In genomic region chr15:74955017-74955416, GRCh38 we compare ENCODE assay signal across 11 cellular contexts. TPM values are rescaled to one million over a fixed set of nuclear protein-coding genes. Genes with fewer than 3 reads are reported as not detected.
DNase-seq lines count a peak whose midpoint lies in the region; ATAC-seq and TF ChIP-seq lines count a peak whose summit lies in the region.
"Had no signal": no experiment of that assay in that cellular context is flagged by ENCODE, and none has a peak within 500 bp of the region (broad histone marks: within the 10 kb centered on the region; RNA-seq: fewer than 3 reads in every experiment).

No MANE protein-coding gene starts in this region.

- H3K9me3 Mint-ChIP-seq in activated T-helper 2 cell treated with anti-CD3 and anti-CD28 coated beads, Interferon-gamma antibody, Interleukin-2, Interleukin-4, amounts not matched to agents 10 μg/mL and 5 μg/mL and 100 μg/mL, durations not matched to agents 14 hours and 24 hours and 36 hours: no peaks in the 10 kb centered on the region
- H3K9me3 Mint-ChIP-seq in type B pancreatic cell: no peaks in the 10 kb centered on the region
- H3K9me3 Mint-ChIP-seq: T-helper 1 cell treated with Interleukin-12 subunit alpha and Interleukin-12 subunit beta and Interleukin-4 antibody, amounts not matched to agents 30 μg/mL and 1 μg/mL, for 36 hours had no signal

- H3K4me3 ChIP-seq in heart right ventricle (peak overlapping the region in 9 of 10 donors; percentile 13 to 83 (median 61)), iPS-18c (ENCODE audit: insufficient read depth, low read depth, low read length) (peak overlapping the region; percentile 74), mucosa of descending colon (no peak overlapping the region)

- ATAC-seq in heart right ventricle: no peak
- ATAC-seq in mucosa of descending colon: no peak

- peaks cover 0 to 44% (median 16%) of the 10 kb centered on the region in 7 donors for H3K27me3 ChIP-seq in heart right ventricle

- H3K27ac Mint-ChIP-seq in activated T-helper 2 cell treated with anti-CD3 and anti-CD28 coated beads, Interferon-gamma antibody, Interleukin-2, Interleukin-4, amounts not matched to agents 10 μg/mL and 5 μg/mL and 100 μg/mL, durations not matched to agents 14 hours and 24 hours and 36 hours: no peak overlapping the region
- no peak overlapping the region for H3K27ac Mint-ChIP-seq in type B pancreatic cell
- H3K27ac Mint-ChIP-seq: T-helper 1 cell treated with Interleukin-12 subunit alpha and Interleukin-12 subunit beta and Interleukin-4 antibody, amounts not matched to agents 30 μg/mL and 1 μg/mL, for 36 hours had no signal

- DNase-seq in heart right ventricle (no peak), cardiac septum (ENCODE audit: low spot score) (no peak), type B pancreatic cell (ENCODE audit: extremely low spot score, unreplicated experiment) (no peak), mucosa of descending colon (no peak), GDM1 (lab: John Stamatoyannopoulos, UW) (no peak)
- no peak for DNase-seq in activated T-helper 2 cell treated with anti-CD3 and anti-CD28 coated beads, Interferon-gamma antibody, Interleukin-2, Interleukin-4, amounts not matched to agents 10 μg/mL and 5 μg/mL and 100 μg/mL, durations not matched to agents 14 hours and 24 hours and 36 hours (ENCODE audit: low spot score)
- no peak for DNase-seq in stimulated activated naive CD4-positive, alpha-beta T cell (lab: John Stamatoyannopoulos, UW)
- DNase-seq: NCI-H1092 treated with DMSO at 0.1 percent for 48 hours; stimulated activated CD4-positive, alpha-beta T cell treated with anti-CD3 and anti-CD28 coated beads, Interleukin-4, amount 100 ng/mL, for 24 hours had no signal

- H3K27ac ChIP-seq in heart right ventricle: peak overlapping the region in 5 of 10 donors; percentile 16 to 85 (median 33)

- H3K9me3 ChIP-seq in heart right ventricle: no peaks in the 10 kb centered on the region
- H3K9me3 ChIP-seq in iPS-18c (ENCODE audit: control insufficient read depth, insufficient read depth, low read length): peaks cover 5% of the 10 kb centered on the region
- H3K9me3 ChIP-seq in mucosa of descending colon: no peaks in the 10 kb centered on the region

- intact Hi-C loops in heart right ventricle (cut with DNase I) (loop anchor here in 8 of 10 donors (5.0 to 10.0 kb wide), 4 partner anchors 247 to 580 kb away; partner anchors contain the start of gene C15orf39 (in 1 of the 8)), cardiac septum (cut with DNase I) (loop anchor here (5.0 kb wide), 1 partner anchor 247 kb away; the partner anchor contains the start of gene C15orf39), mucosa of descending colon (cut with DNase I, micrococcal nuclease) (no loop called here)
- intact Hi-C loops in activated T-helper 2 cell treated with anti-CD3 and anti-CD28 coated beads, Interferon-gamma antibody, Interleukin-2, Interleukin-4, amounts not matched to agents 10 μg/mL and 5 μg/mL and 100 μg/mL, durations not matched to agents 14 hours and 24 hours and 36 hours (cut with micrococcal nuclease): loop anchor here (5.0 kb wide), 2 partner anchors 67 to 168 kb away; partner anchors contain the start of gene PPCDC

- 63 to 68% methylated on average over 8 of the region's 8 CpGs for WGBS in heart right ventricle, 2 donors

- peaks cover 0 to 63% (median 36%) of the 10 kb centered on the region in 9 donors for H3K4me1 ChIP-seq in heart right ventricle
- H3K4me1 ChIP-seq in mucosa of descending colon (ENCODE audit: low read depth): peaks cover 32% of the 10 kb centered on the region

- peak overlapping the region; percentile 55 for H3K4me3 Mint-ChIP-seq in activated T-helper 2 cell treated with anti-CD3 and anti-CD28 coated beads, Interferon-gamma antibody, Interleukin-2, Interleukin-4, amounts not matched to agents 10 μg/mL and 5 μg/mL and 100 μg/mL, durations not matched to agents 14 hours and 24 hours and 36 hours (ENCODE audit: low read depth)
- H3K4me3 Mint-ChIP-seq in type B pancreatic cell: peak overlapping the region; percentile 79

- TF ChIP-seq CTCF in heart right ventricle (IDR thresholded peaks at IDR 0.05) (no peak), type B pancreatic cell (conservative IDR thresholded peaks at IDR 0.05) (no peak), mucosa of descending colon (IDR thresholded peaks at IDR 0.05) (no peak)

- H3K36me3 ChIP-seq in heart right ventricle: no peaks in the 10 kb centered on the region
- H3K36me3 ChIP-seq in mucosa of descending colon (ENCODE audit: low read depth): no peaks in the 10 kb centered on the region

- peaks cover 23% of the 10 kb centered on the region for H3K4me1 Mint-ChIP-seq in activated T-helper 2 cell treated with anti-CD3 and anti-CD28 coated beads, Interferon-gamma antibody, Interleukin-2, Interleukin-4, amounts not matched to agents 10 μg/mL and 5 μg/mL and 100 μg/mL, durations not matched to agents 14 hours and 24 hours and 36 hours (ENCODE audit: low read depth)
- H3K4me1 Mint-ChIP-seq in type B pancreatic cell (ENCODE audit: unreplicated experiment): peaks cover 18% of the 10 kb centered on the region

- peaks cover 26% of the 10 kb centered on the region for H3K27me3 Mint-ChIP-seq in activated T-helper 2 cell treated with anti-CD3 and anti-CD28 coated beads, Interferon-gamma antibody, Interleukin-2, Interleukin-4, amounts not matched to agents 10 μg/mL and 5 μg/mL and 100 μg/mL, durations not matched to agents 14 hours and 24 hours and 36 hours (ENCODE audit: low read depth)
- peaks cover 43% of the 10 kb centered on the region for H3K27me3 Mint-ChIP-seq in type B pancreatic cell

- peaks cover 4% of the 10 kb centered on the region for H3K36me3 Mint-ChIP-seq in activated T-helper 2 cell treated with anti-CD3 and anti-CD28 coated beads, Interferon-gamma antibody, Interleukin-2, Interleukin-4, amounts not matched to agents 10 μg/mL and 5 μg/mL and 100 μg/mL, durations not matched to agents 14 hours and 24 hours and 36 hours (ENCODE audit: low read depth)
- no peaks in the 10 kb centered on the region for H3K36me3 Mint-ChIP-seq in type B pancreatic cell

RNA-seq across cellular contexts. Expression of gene RPP25, which starts 1.6 kb away (rescaled TPM):
- 1 to 10 TPM in 7 of 10 donors, under 1 TPM in 3; 0.83 to 3.0 (median 1.3) TPM for total RNA-seq in heart right ventricle
- polyA plus RNA-seq in heart right ventricle: 1 to 10 TPM; 1.8 to 4.6 TPM
- total RNA-seq in cardiac septum: 1.8 TPM
- 13.1 and 14.2 TPM in 2 replicates for total RNA-seq in activated T-helper 2 cell treated with anti-CD3 and anti-CD28 coated beads, Interferon-gamma antibody, Interleukin-2, Interleukin-4, amounts not matched to agents 10 μg/mL and 5 μg/mL and 100 μg/mL, durations not matched to agents 14 hours and 24 hours and 36 hours
- 9.9 and 11.3 TPM in 2 replicates for total RNA-seq in type B pancreatic cell (ENCODE audit: low replicate concordance)
- total RNA-seq in mucosa of descending colon: 10 to 100 TPM in 2 of 3 donors, 1 to 10 TPM in 1; 8.9 to 13.6 (median 12.3) TPM

RNA-seq across cellular contexts. Expression of gene COX5A, which starts 17.1 kb away (rescaled TPM):
- total RNA-seq in heart right ventricle (1,000 to 10,000 TPM in 9 of 10 donors, 100 to 1,000 TPM in 1; 894 to 1,717 (median 1,286) TPM), cardiac septum (804 TPM), type B pancreatic cell (ENCODE audit: low replicate concordance) (248 and 307 TPM in 2 replicates), mucosa of descending colon (100 to 1,000 TPM; 312 to 673 (median 597) TPM)
- polyA plus RNA-seq in heart right ventricle: 1,000 to 10,000 TPM; 1,114 to 1,728 TPM
- total RNA-seq in activated T-helper 2 cell treated with anti-CD3 and anti-CD28 coated beads, Interferon-gamma antibody, Interleukin-2, Interleukin-4, amounts not matched to agents 10 μg/mL and 5 μg/mL and 100 μg/mL, durations not matched to agents 14 hours and 24 hours and 36 hours: 311 and 333 TPM in 2 replicates

RNA-seq across cellular contexts. Expression of gene SCAMP5, which starts 40.3 kb away (rescaled TPM):
- total RNA-seq in heart right ventricle (1 to 10 TPM in 9 of 10 donors, under 1 TPM in 1; 0.55 to 7.5 (median 3.8) TPM), cardiac septum (3.6 TPM), type B pancreatic cell (ENCODE audit: low replicate concordance) (38.1 and 41.8 TPM in 2 replicates), mucosa of descending colon (10 to 100 TPM in 1 of 3 donors, 1 to 10 TPM in 2; 7.3 to 10.8 (median 7.4) TPM)
- polyA plus RNA-seq in heart right ventricle: 1 to 10 TPM in 1 of 2 donors, under 1 TPM in 1; 0.73 to 5.3 TPM
- total RNA-seq in activated T-helper 2 cell treated with anti-CD3 and anti-CD28 coated beads, Interferon-gamma antibody, Interleukin-2, Interleukin-4, amounts not matched to agents 10 μg/mL and 5 μg/mL and 100 μg/mL, durations not matched to agents 14 hours and 24 hours and 36 hours: 0.89 and 0.99 TPM in 2 replicates

RNA-seq across cellular contexts. Expression of gene FAM219B, which starts 48.4 kb away (rescaled TPM):
- total RNA-seq in heart right ventricle (100 to 1,000 TPM in 4 of 10 donors, 10 to 100 TPM in 6; 73.1 to 159 (median 98.7) TPM), cardiac septum (62.5 TPM), type B pancreatic cell (ENCODE audit: low replicate concordance) (112 and 117 TPM in 2 replicates), mucosa of descending colon (10 to 100 TPM; 50.7 to 88.2 (median 83.1) TPM)
- 10 to 100 TPM; 27.1 to 51.1 TPM for polyA plus RNA-seq in heart right ventricle
- total RNA-seq in activated T-helper 2 cell treated with anti-CD3 and anti-CD28 coated beads, Interferon-gamma antibody, Interleukin-2, Interleukin-4, amounts not matched to agents 10 μg/mL and 5 μg/mL and 100 μg/mL, durations not matched to agents 14 hours and 24 hours and 36 hours: 82.1 and 95.2 TPM in 2 replicates

Comparison
In these comparisons a context has a peak if more than half of its experiments do, and no peak if none do; other contexts are left out.
1. intact Hi-C loops: an anchor here in heart right ventricle (5.0 to 10.0 kb wide), cardiac septum (5.0 kb wide) and activated T-helper 2 cell treated with anti-CD3 and anti-CD28 coated beads, Interferon-gamma antibody, Interleukin-2, Interleukin-4, amounts not matched to agents 10 μg/mL and 5 μg/mL and 100 μg/mL, durations not matched to agents 14 hours and 24 hours and 36 hours (5.0 kb wide); none called in mucosa of descending colon.